In the genomic region with DNA sequence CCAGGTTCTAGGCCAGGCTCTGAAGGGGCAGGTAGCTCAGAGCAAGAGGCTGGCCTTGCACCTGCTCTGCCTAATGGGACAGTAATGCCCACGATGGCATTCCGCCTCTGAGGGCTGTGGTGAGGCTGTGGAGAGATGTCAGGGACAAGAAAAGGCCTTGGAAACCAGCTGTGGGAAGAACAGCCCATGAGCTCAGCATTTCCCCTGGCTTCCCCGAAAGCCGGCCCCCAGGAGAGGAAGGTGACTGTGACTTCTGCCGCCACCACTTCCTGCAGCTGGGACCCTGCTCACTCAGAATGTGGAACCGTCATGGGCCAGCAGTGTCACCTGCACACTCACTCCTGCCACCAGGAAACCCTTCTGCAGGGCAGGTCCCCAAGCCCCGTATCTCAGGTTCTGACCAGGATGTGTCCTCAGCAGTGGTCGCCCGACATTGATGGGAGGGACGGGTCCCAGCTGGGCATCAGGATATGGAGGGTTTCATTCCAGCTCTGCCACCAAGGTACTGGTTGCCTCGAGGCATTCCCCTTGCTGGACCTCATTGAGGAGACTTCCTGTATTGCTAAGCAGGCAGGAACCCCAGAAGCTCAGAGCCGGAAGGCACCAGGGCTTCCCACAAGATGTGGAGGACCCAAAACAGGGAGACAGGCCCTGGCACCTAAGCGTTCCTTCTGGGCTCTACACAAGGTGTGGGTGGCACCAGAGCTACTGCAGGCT, we compare ENCODE assay signal across 8 cellular contexts. TPM values are rescaled to one million over a fixed set of nuclear protein-coding genes. Genes with fewer than 3 reads are reported as not detected.
DNase-seq lines count a peak whose midpoint lies in the region; ATAC-seq and TF ChIP-seq lines count a peak whose summit lies in the region.

No MANE protein-coding gene starts in this region.

- H3K27ac ChIP-seq in Karpas-422 (ENCODE audit: low read length): peak overlapping the region; percentile 92
- H3K27ac ChIP-seq in osteoblast (ENCODE audit: low read depth, low read length): no peak overlapping the region

- H3K36me3 ChIP-seq in Karpas-422 (ENCODE audit: insufficient read depth, low read length): no peaks in the 10 kb centered on the region
- peaks cover 6% of the 10 kb centered on the region for H3K36me3 ChIP-seq in osteoblast (ENCODE audit: insufficient read depth, low read length)

- H4K20me1 ChIP-seq in Karpas-422 (ENCODE audit: insufficient read depth, low read depth, low read length): no peaks in the 10 kb centered on the region
- H4K20me1 ChIP-seq in osteoblast (ENCODE audit: insufficient read depth, low read length): no peaks in the 10 kb centered on the region

- H2AFZ ChIP-seq in Karpas-422 (ENCODE audit: low read length) (no peak overlapping the region), osteoblast (ENCODE audit: low read length) (no peak overlapping the region)

- H3K4me1 ChIP-seq in Karpas-422 (ENCODE audit: low read length): peaks cover 98% of the 10 kb centered on the region
- peaks cover 73% of the 10 kb centered on the region for H3K4me1 ChIP-seq in osteoblast (ENCODE audit: insufficient read depth, low read length)

- H3K9me3 ChIP-seq in Karpas-422 (ENCODE audit: low read length) (no peaks in the 10 kb centered on the region), osteoblast (ENCODE audit: low read depth, low read length) (no peaks in the 10 kb centered on the region)

- ATAC-seq in GM19328 (IDR thresholded peaks at IDR 0.05; ENCODE audit: unreplicated experiment) (peak; percentile 34), HG03460 (IDR thresholded peaks at IDR 0.05; ENCODE audit: unreplicated experiment) (no peak), GM21367 (IDR thresholded peaks at IDR 0.05; ENCODE audit: unreplicated experiment) (no peak)

- no peaks in the 10 kb centered on the region for H3K9me2 ChIP-seq in Karpas-422 (replicated peaks; ENCODE audit: insufficient read depth, low read length)

- peak; percentile 92 for DNase-seq in Karpas-422
- peak; percentile 84 for DNase-seq in activated T-cell treated with anti-CD3 and anti-CD28 coated beads for 48 hours (ENCODE audit: low read depth)
- peak; percentile 52 for DNase-seq in osteoblast (ENCODE audit: insufficient read length, low spot score, missing footprints)
- DNase-seq in NCI-H187 (lab: John Stamatoyannopoulos, UW): no peak
- DNase-seq in putamen (ENCODE audit: low spot score): no peak

- H3K79me2 ChIP-seq in Karpas-422 (ENCODE audit: low read length) (no peaks in the 10 kb centered on the region), osteoblast (ENCODE audit: insufficient read depth, low read length) (no peaks in the 10 kb centered on the region)

- H3K4me3 ChIP-seq in Karpas-422 (ENCODE audit: low read length) (peak overlapping the region; percentile 62), osteoblast (ENCODE audit: insufficient read depth, low read length) (no peak overlapping the region)

- TF ChIP-seq CTCF in osteoblast (IDR thresholded peaks at IDR 0.05; ENCODE audit: extremely low read depth, low read depth, low read length): no peak

- H3K4me2 ChIP-seq in Karpas-422 (ENCODE audit: low read depth, low read length, poor library complexity, severe bottlenecking) (peak overlapping the region; percentile 88), osteoblast (ENCODE audit: insufficient read depth, low read length) (no peak overlapping the region)

- H3K27me3 ChIP-seq in Karpas-422 (ENCODE audit: low read length) (no peaks in the 10 kb centered on the region), osteoblast (ENCODE audit: insufficient read depth, low read length) (no peaks in the 10 kb centered on the region)

- peak overlapping the region; percentile 74 for H3K9ac ChIP-seq in Karpas-422 (ENCODE audit: low read length)

RNA-seq across cellular contexts. Expression of gene SEMA7A, which starts 30.7 kb away (rescaled TPM):
- 41.6 and 49.1 TPM in 2 replicates for total RNA-seq in Karpas-422 (2014; rRNA removed; shearing (Covaris generic); ENCODE audit: low replicate concordance)
- total RNA-seq in osteoblast: 30.4 and 36.2 TPM in 2 replicates

RNA-seq across cellular contexts. Expression of gene CYP11A1, which starts 35.6 kb away (rescaled TPM):
- total RNA-seq in Karpas-422 (2014; rRNA removed; shearing (Covaris generic); ENCODE audit: low replicate concordance): not detected in 2 replicates
- total RNA-seq in osteoblast: 1.4 and 2.1 TPM in 2 replicates

RNA-seq across cellular contexts. Expression of gene UBL7, which starts 57.9 kb away (rescaled TPM):
- total RNA-seq in Karpas-422 (2014; rRNA removed; shearing (Covaris generic); ENCODE audit: low replicate concordance): 71.3 and 84.2 TPM in 2 replicates
- 39.8 and 41.3 TPM in 2 replicates for total RNA-seq in osteoblast

Comparison
In these comparisons a context has a peak if more than half of its experiments do, and no peak if none do; other contexts are left out.
1. DNase-seq: peak in Karpas-422 (single experiment), activated T-cell treated with anti-CD3 and anti-CD28 coated beads for 48 hours (single experiment) and osteoblast (single experiment); none in NCI-H187 (0 of 2) and putamen (single experiment).